15 cellular contexts compared by ENCODE assay signal in the genomic region with DNA sequence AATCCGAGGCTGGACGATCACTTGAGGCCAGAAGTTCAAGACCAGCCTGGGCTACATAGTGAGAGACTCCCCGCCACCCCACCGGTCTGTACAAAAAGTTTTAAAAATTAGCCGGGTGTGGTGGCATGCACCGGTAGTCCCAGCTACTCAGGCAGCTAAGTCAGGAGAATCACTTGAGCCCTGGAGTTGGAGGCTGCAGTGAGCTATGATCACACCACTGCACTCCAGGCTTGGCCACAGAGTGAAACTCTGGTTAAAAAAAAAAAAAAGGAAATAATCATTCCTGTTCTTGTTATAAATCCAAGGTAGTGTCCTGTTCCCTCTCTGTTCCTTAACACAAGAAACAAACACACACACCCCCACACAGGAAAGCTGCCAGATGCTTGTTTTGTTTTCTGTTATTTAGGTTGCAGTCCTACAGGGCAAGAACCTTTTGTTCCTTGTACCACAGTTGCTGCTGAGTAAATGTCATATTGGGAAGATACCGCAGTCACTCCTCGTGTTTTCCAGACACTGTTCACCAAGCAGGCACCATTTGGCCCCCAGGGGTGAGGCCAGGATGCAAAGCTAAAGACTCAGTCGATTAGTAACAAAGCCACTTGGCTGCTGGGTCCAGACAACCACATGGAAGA. TPM values are rescaled to one million over a fixed set of nuclear protein-coding genes. Genes with fewer than 3 reads are reported as not detected.
DNase-seq lines count a peak whose midpoint lies in the region; ATAC-seq and TF ChIP-seq lines count a peak whose summit lies in the region.
"Had no signal": no experiment of that assay in that cellular context is flagged by ENCODE, and none has a peak within 500 bp of the region (broad histone marks: within the 10 kb centered on the region; RNA-seq: fewer than 3 reads in every experiment).

No MANE protein-coding gene starts in this region.

- peaks cover 0 to 8% (median 5%) of the 10 kb centered on the region in 3 donors for H3K4me1 Mint-ChIP-seq in T-cell
- peaks cover 15% of the 10 kb centered on the region for H3K4me1 Mint-ChIP-seq in activated T-cell treated with anti-CD3 and anti-CD28 coated beads, Interleukin-2, amount 50 U/mL, for 24 hours (ENCODE audit: low read depth)

- no peaks in the 10 kb centered on the region for H3K27me3 ChIP-seq in body of pancreas
- no peaks in the 10 kb centered on the region for H3K27me3 ChIP-seq in heart left ventricle

- no peak overlapping the region for H3K27ac ChIP-seq in body of pancreas
- peak overlapping the region in 8 of 12 donors; percentile 32 to 83 (median 62) for H3K27ac ChIP-seq in heart left ventricle

- TF ChIP-seq POLR2A in body of pancreas (IDR thresholded peaks at IDR 0.05) (no peak), heart left ventricle (IDR thresholded peaks at IDR 0.05) (no peak)

- H3K27ac Mint-ChIP-seq in T-cell = no peak overlapping the region
- H3K27ac Mint-ChIP-seq in activated T-cell treated with anti-CD3 and anti-CD28 coated beads, Interleukin-2, amount 50 U/mL, for 24 hours = no peak overlapping the region
- H3K27ac Mint-ChIP-seq: nephron progenitor cell had no signal

- TF ChIP-seq CTCF in body of pancreas (IDR thresholded peaks at IDR 0.05) = no peak
- no peak for TF ChIP-seq CTCF in heart left ventricle (IDR thresholded peaks at IDR 0.05)

- intact Hi-C loops in body of pancreas (cut with DNase I) (no loop called here), heart left ventricle (cut with DNase I) (no loop called here), sciatic nerve (cut with DNase I) (no loop called here)

- H3K36me3 ChIP-seq in body of pancreas (replicated peaks in 1 of 2; ENCODE audit: insufficient read depth in 1 of 2, low read depth in 2 of 2) (no peaks in the 10 kb centered on the region), heart left ventricle (peaks cover 0 to 3% (median 0%) of the 10 kb centered on the region in 9 donors)

- H3K4me1 ChIP-seq in body of pancreas (no peaks in the 10 kb centered on the region), heart left ventricle (peaks cover 0 to 33% (median 11%) of the 10 kb centered on the region in 12 donors)

- H3K36me3 Mint-ChIP-seq in T-cell = peaks cover 7% of the 10 kb centered on the region
- H3K36me3 Mint-ChIP-seq in activated T-cell treated with anti-CD3 and anti-CD28 coated beads, Interleukin-2, amount 50 U/mL, for 24 hours (ENCODE audit: low read depth) = peaks cover 34% of the 10 kb centered on the region

- H3K4me3 ChIP-seq in body of pancreas (no peak overlapping the region), heart left ventricle (peak overlapping the region in 1 of 12 donors; percentile 45)

- CTCF ChIA-PET in T-cell (lab: Charles Lee) = no interaction called here

- ATAC-seq in body of pancreas = peak; percentile 40
- peak; percentile 78 to 82 (median 80) for ATAC-seq in heart left ventricle
- peak; percentile 41 for ATAC-seq in sciatic nerve
- no peak for ATAC-seq in T-cell (replicated peaks in 1 of 4)
- ATAC-seq in HG03439 (IDR thresholded peaks at IDR 0.05; ENCODE audit: unreplicated experiment) = no peak

- peak; percentile 43 for DNase-seq in CD1c-positive myeloid dendritic cell (ENCODE audit: extremely low spot score)
- peak in 3 of 4 donors; percentile 22 to 48 (median 40) for DNase-seq in body of pancreas
- peak in 1 of 5 donors; percentile 47 for DNase-seq in heart left ventricle
- no peak for DNase-seq in sciatic nerve (ENCODE audit: low spot score)
- DNase-seq in T-cell = no peak
- DNase-seq in stimulated activated naive CD4-positive, alpha-beta T cell treated with Interleukin-2 at 50 U/mL for 16 hours (lab: John Stamatoyannopoulos, UW) = no peak
- DNase-seq in activated T-cell treated with anti-CD3 and anti-CD28 coated beads, Interleukin-2, amount 50 U/mL, for 24 hours = no peak
- DNase-seq: activated CD4-positive, alpha-beta T cell treated with anti-CD3 and anti-CD28 coated beads for 48 hours; activated T-cell treated with anti-CD3 and anti-CD28 coated beads, Interleukin-2, amount 50 U/mL, for 4 hours; effector CD8-positive, alpha-beta T cell; MM.1S; NCI-H2081 treated with DMSO at 0.1 percent for 48 hours; nephron progenitor cell; T1000 had no signal

- POLR2A ChIA-PET in T-cell (lab: Charles Lee) = no interaction called here

- H3K9me3 ChIP-seq in body of pancreas (no peaks in the 10 kb centered on the region), heart left ventricle (no peaks in the 10 kb centered on the region)

- peaks cover 0 to 13% of the 10 kb centered on the region in 2 donors for H3K27me3 Mint-ChIP-seq in T-cell
- H3K27me3 Mint-ChIP-seq in activated T-cell treated with anti-CD3 and anti-CD28 coated beads, Interleukin-2, amount 50 U/mL, for 24 hours = peaks cover 19% of the 10 kb centered on the region

- H3K9me3 Mint-ChIP-seq in T-cell = no peaks in the 10 kb centered on the region
- H3K9me3 Mint-ChIP-seq in activated T-cell treated with anti-CD3 and anti-CD28 coated beads, Interleukin-2, amount 50 U/mL, for 24 hours = no peaks in the 10 kb centered on the region
- H3K9me3 Mint-ChIP-seq: activated T-cell treated with anti-CD3 and anti-CD28 coated beads, Interleukin-2, amount 50 U/mL, for 4 hours; nephron progenitor cell had no signal

- WGBS in body of pancreas, 2 donors = 84% methylated on average over 9 of the region's 9 CpGs
- 55 to 75% (median 63%) methylated on average over 9 of the region's 9 CpGs for WGBS in heart left ventricle, 4 donors

- no peak overlapping the region for H3K4me3 Mint-ChIP-seq in T-cell
- no peak overlapping the region for H3K4me3 Mint-ChIP-seq in activated T-cell treated with anti-CD3 and anti-CD28 coated beads, Interleukin-2, amount 50 U/mL, for 24 hours

RNA-seq across cellular contexts. Expression of a gene that starts 28.9 kb away (rescaled TPM):
- total RNA-seq in body of pancreas (not detected), heart left ventricle (10 to 100 TPM in 6 of 9 donors, 1 to 10 TPM in 3; 3.4 to 23.2 (median 10.4) TPM), sciatic nerve (3.0 TPM), T-cell (not detected)
- polyA plus RNA-seq in heart left ventricle = 100 to 1,000 TPM in 1 of 2 donors, under 1 TPM in 1; 0.75 to 117 TPM
- total RNA-seq: activated T-cell treated with anti-CD3 and anti-CD28 coated beads, Interleukin-2, amount 50 U/mL, for 4 hours had no signal

RNA-seq across cellular contexts. Expression of a gene that starts 33.0 kb away (rescaled TPM):
- total RNA-seq in body of pancreas = 10 to 100 TPM; 73.2 to 85.4 TPM
- 100 to 1,000 TPM in 1 of 9 donors, 10 to 100 TPM in 8; 48.3 to 132 (median 57.2) TPM for total RNA-seq in heart left ventricle
- 10 to 100 TPM; 64.4 to 98.4 TPM for polyA plus RNA-seq in heart left ventricle
- 48.1 TPM for total RNA-seq in sciatic nerve
- 10 to 100 TPM; 15.3 to 28.3 (median 23.9) TPM for total RNA-seq in T-cell

Comparison
In these comparisons a context has a peak if more than half of its experiments do, and no peak if none do; other contexts are left out.
1. DNase-seq: peak in CD1c-positive myeloid dendritic cell (single experiment) and body of pancreas (3 of 4); none in sciatic nerve (single experiment), T-cell (0 of 34), stimulated activated naive CD4-positive, alpha-beta T cell treated with Interleukin-2 at 50 U/mL for 16 hours (single experiment) and activated T-cell treated with anti-CD3 and anti-CD28 coated beads, Interleukin-2, amount 50 U/mL, for 24 hours (single experiment).
2. ATAC-seq: peak in body of pancreas (single experiment), heart left ventricle (4 of 4) and sciatic nerve (single experiment); none in T-cell (0 of 4) and HG03439 (single experiment).
3. H3K27ac ChIP-seq: peak in heart left ventricle (8 of 12); none in body of pancreas (0 of 4).